In the genomic region with DNA sequence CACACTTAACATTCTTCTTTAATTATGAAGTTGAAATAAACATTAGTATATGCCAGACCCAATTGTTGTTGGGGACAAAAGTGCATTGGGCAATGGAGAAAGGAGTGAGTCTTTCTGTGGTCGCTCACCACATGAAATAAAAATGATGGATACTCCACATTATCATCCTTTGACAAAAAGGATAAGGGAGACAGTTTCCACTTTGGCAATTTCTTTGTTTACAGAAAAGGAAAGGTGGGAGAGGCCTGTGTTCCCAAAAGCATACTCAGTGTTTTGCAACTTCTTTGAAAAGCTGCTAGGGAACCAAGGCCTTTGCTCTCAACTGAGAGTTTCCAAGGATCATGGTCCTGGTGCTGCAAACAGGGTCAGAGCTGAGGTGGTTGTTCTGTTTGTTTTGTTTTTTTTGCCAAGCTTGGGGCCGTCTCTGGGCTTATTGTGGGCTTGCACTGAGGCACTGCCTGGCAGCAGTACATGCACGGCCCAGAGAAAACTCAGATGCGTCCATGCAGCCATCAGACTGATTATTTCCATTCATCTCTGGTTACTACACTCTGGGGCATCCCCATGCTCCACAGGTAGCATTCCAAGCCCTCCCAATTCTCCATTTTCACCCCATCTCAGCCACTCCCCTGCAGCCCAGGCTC, we compare ENCODE assay signal across 16 cellular contexts.
"Had no signal": no experiment of that assay in that cellular context is flagged by ENCODE, and none has a peak within 500 bp of the region (broad histone marks: within the 10 kb centered on the region; RNA-seq: fewer than 3 reads in every experiment).

No MANE protein-coding gene starts in this region.

- H3K36me3 ChIP-seq: colonic mucosa, pancreas, transverse colon had no signal

- DNase-seq: activated CD4-positive, alpha-beta memory T cell treated with anti-CD3 and anti-CD28 coated beads, Interleukin-2, amount 10 ng/mL, durations not matched to agents 7 days and 5 days; activated CD4-positive, alpha-beta T cell treated with anti-CD3 and anti-CD28 coated beads for 36 hours; activated CD8-positive, alpha-beta memory T cell treated with anti-CD3 and anti-CD28 coated beads, Interleukin-2, amount 50 U/mL, for 4 hours; activated gamma-delta T cell treated with Interleukin-2 at 50 U/mL for 16 hours; activated naive CD8-positive, alpha-beta T cell treated with anti-CD3 and anti-CD28 coated beads, Interleukin-2, amount 10 ng/mL, durations not matched to agents 7 days and 5 days; activated T-cell treated with anti-CD3 and anti-CD28 coated beads, Interleukin-2, amount 50 U/mL, for 72 hours; colonic mucosa; glutamatergic neuron; left colon; pancreas; SK-N-SH; T-helper 1 cell; transverse colon had no signal

- H3K4me3 ChIP-seq: colonic mucosa, pancreas, skin epidermis, transverse colon had no signal

- H3K27ac Mint-ChIP-seq: activated CD4-positive, alpha-beta memory T cell treated with anti-CD3 and anti-CD28 coated beads, Interleukin-2, amount 10 ng/mL, durations not matched to agents 7 days and 5 days; activated CD4-positive, alpha-beta T cell treated with anti-CD3 and anti-CD28 coated beads for 36 hours; activated naive CD8-positive, alpha-beta T cell treated with anti-CD3 and anti-CD28 coated beads, Interleukin-2, amount 10 ng/mL, durations not matched to agents 7 days and 5 days; activated T-cell treated with anti-CD3 and anti-CD28 coated beads, Interleukin-2, amount 50 U/mL, for 72 hours had no signal

- H3K9me3 ChIP-seq: colonic mucosa, pancreas, SK-N-SH, transverse colon had no signal

- H3K27ac ChIP-seq: colonic mucosa, pancreas, skin epidermis, VCaP had no signal

- H3K4me1 ChIP-seq: colonic mucosa, pancreas, transverse colon had no signal

- H3K27me3 ChIP-seq: colonic mucosa, pancreas, transverse colon had no signal

- H3K36me3 Mint-ChIP-seq: activated naive CD8-positive, alpha-beta T cell treated with anti-CD3 and anti-CD28 coated beads, Interleukin-2, amount 10 ng/mL, durations not matched to agents 7 days and 5 days had no signal

- H3K9me3 Mint-ChIP-seq: activated CD4-positive, alpha-beta memory T cell treated with anti-CD3 and anti-CD28 coated beads, Interleukin-2, amount 10 ng/mL, durations not matched to agents 7 days and 5 days; activated naive CD8-positive, alpha-beta T cell treated with anti-CD3 and anti-CD28 coated beads, Interleukin-2, amount 10 ng/mL, durations not matched to agents 7 days and 5 days; activated T-cell treated with anti-CD3 and anti-CD28 coated beads, Interleukin-2, amount 50 U/mL, for 72 hours; neural crest cell had no signal

- H3K4me3 Mint-ChIP-seq: activated CD4-positive, alpha-beta memory T cell treated with anti-CD3 and anti-CD28 coated beads, Interleukin-2, amount 10 ng/mL, durations not matched to agents 7 days and 5 days; activated CD4-positive, alpha-beta T cell treated with anti-CD3 and anti-CD28 coated beads for 36 hours; activated naive CD8-positive, alpha-beta T cell treated with anti-CD3 and anti-CD28 coated beads, Interleukin-2, amount 10 ng/mL, durations not matched to agents 7 days and 5 days; activated T-cell treated with anti-CD3 and anti-CD28 coated beads, Interleukin-2, amount 50 U/mL, for 72 hours; neural crest cell had no signal

- H3K27me3 Mint-ChIP-seq: activated CD4-positive, alpha-beta memory T cell treated with anti-CD3 and anti-CD28 coated beads, Interleukin-2, amount 10 ng/mL, durations not matched to agents 7 days and 5 days; activated CD4-positive, alpha-beta T cell treated with anti-CD3 and anti-CD28 coated beads for 36 hours; activated naive CD8-positive, alpha-beta T cell treated with anti-CD3 and anti-CD28 coated beads, Interleukin-2, amount 10 ng/mL, durations not matched to agents 7 days and 5 days had no signal

- ATAC-seq: activated CD4-positive, alpha-beta T cell treated with anti-CD3 and anti-CD28 coated beads for 36 hours; activated T-cell treated with anti-CD3 and anti-CD28 coated beads, Interleukin-2, amount 50 U/mL, for 72 hours; left colon had no signal

- H3K9ac ChIP-seq: SK-N-SH had no signal

- H3K4me2 ChIP-seq: SK-N-SH had no signal

- H3K4me1 Mint-ChIP-seq: activated CD4-positive, alpha-beta memory T cell treated with anti-CD3 and anti-CD28 coated beads, Interleukin-2, amount 10 ng/mL, durations not matched to agents 7 days and 5 days; activated CD4-positive, alpha-beta T cell treated with anti-CD3 and anti-CD28 coated beads for 36 hours; activated naive CD8-positive, alpha-beta T cell treated with anti-CD3 and anti-CD28 coated beads, Interleukin-2, amount 10 ng/mL, durations not matched to agents 7 days and 5 days had no signal

- H3K9me2 ChIP-seq: SK-N-SH had no signal
